ENCODE assay signal across 1 cellular context in the genomic region with DNA sequence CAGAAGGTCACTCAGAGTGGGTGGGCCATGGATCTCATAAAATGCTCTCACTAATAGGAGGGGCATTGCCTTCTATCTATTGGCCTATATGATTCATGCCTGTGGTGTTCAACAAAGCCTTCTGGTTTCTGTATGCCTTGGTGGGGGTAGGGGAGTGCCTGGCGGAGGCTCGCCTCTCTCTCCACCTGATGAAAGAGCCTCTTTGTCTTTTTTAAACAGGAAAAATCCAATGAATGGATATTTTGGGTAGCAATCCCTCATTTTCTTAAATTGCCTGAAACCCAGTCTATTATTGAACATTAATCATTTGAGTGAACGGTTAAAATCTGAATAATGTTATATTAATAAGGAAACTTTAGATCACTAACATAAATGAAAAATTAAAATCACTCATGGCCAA.
TF ChIP-seq lines count a peak whose summit lies in the region.

No MANE protein-coding gene starts in this region.

TF ChIP-seq in HepG2, 621 proteins besides CTCF, POLR2A, EP300 and RAD21 (continued from another document and continues in another):
- TF ChIP-seq, protein P1, sequence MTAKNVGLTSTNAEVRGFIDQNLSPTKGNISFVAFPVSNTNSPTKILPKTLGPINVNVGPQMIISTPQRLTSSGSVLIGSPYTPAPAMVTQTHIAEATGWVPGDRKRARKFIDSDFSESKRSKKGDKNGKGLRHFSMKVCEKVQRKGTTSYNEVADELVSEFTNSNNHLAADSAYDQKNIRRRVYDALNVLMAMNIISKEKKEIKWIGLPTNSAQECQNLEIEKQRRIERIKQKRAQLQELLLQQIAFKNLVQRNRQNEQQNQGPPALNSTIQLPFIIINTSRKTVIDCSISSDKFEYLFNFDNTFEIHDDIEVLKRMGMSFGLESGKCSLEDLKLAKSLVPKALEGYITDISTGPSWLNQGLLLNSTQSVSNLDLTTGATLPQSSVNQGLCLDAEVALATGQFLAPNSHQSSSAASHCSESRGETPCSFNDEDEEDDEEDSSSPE (CRISPR knock-in tag; IDR thresholded peaks at IDR 0.05), result no peak
- no peak for TF ChIP-seq ZBTB8A (CRISPR knock-in tag; IDR thresholded peaks at IDR 0.05; ENCODE audit: borderline replicate concordance, low read depth)
- TF ChIP-seq ZKSCAN8 (CRISPR knock-in tag; IDR thresholded peaks at IDR 0.05; ENCODE audit: borderline replicate concordance), result peak; percentile 76; the same call in 1 of the 2 replicates
- peak; percentile 51; the same call in 1 of the 2 replicates for TF ChIP-seq THAP11 (CRISPR knock-in tag; IDR thresholded peaks at IDR 0.05)
- peak; percentile 83; the same call in 1 of the 2 replicates for TF ChIP-seq SOX5 (CRISPR knock-in tag; IDR thresholded peaks at IDR 0.05; ENCODE audit: borderline replicate concordance)
- peak; percentile 27; the same call in 1 of the 2 replicates for TF ChIP-seq JUN (CRISPR knock-in tag; IDR thresholded peaks at IDR 0.05)
- peak in 1 of 2 experiments; percentile 44; a peak in 1 of 4 replicates for TF ChIP-seq HMGXB4 (CRISPR knock-in tag; IDR thresholded peaks at IDR 0.05; ENCODE audit: borderline replicate concordance in 1 of 2, low read depth in 1 of 2)
- TF ChIP-seq ZNF678 (CRISPR knock-in tag; IDR thresholded peaks at IDR 0.05), result no peak
- TF ChIP-seq MAZ (IDR thresholded peaks at IDR 0.05; ENCODE audit: borderline replicate concordance, low read depth, low read length), result 0 out of 2 replicates have a peak, but pooled peaks have one; percentile 33
- TF ChIP-seq MAZ (CRISPR knock-in tag; IDR thresholded peaks at IDR 0.05; ENCODE audit: low read depth), result no peak
- TF ChIP-seq ERF (CRISPR knock-in tag; IDR thresholded peaks at IDR 0.05), result no peak
- TF ChIP-seq, protein P2, sequence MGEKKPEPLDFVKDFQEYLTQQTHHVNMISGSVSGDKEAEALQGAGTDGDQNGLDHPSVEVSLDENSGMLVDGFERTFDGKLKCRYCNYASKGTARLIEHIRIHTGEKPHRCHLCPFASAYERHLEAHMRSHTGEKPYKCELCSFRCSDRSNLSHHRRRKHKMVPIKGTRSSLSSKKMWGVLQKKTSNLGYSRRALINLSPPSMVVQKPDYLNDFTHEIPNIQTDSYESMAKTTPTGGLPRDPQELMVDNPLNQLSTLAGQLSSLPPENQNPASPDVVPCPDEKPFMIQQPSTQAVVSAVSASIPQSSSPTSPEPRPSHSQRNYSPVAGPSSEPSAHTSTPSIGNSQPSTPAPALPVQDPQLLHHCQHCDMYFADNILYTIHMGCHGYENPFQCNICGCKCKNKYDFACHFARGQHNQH (CRISPR knock-in tag; IDR thresholded peaks at IDR 0.05), result 0 out of 2 replicates have a peak, but pooled peaks have one; percentile 51
- TF ChIP-seq NFYB (CRISPR knock-in tag; IDR thresholded peaks at IDR 0.05), result no peak
- TF ChIP-seq HNF4A (CRISPR knock-in tag; IDR thresholded peaks at IDR 0.05), result peak; percentile 9; the same call in 1 of the 2 replicates
- TF ChIP-seq RCOR2 (CRISPR knock-in tag; IDR thresholded peaks at IDR 0.05), result peak; percentile 65; the same call in 1 of the 2 replicates
- TF ChIP-seq KAT8 (CRISPR knock-in tag; IDR thresholded peaks at IDR 0.05), result peak; percentile 49; the same call in 1 of the 2 replicates
- TF ChIP-seq NR2F6 (IDR thresholded peaks at IDR 0.05), result peak; percentile 27; the same call in 1 of the 2 replicates
- peak; percentile 62 for TF ChIP-seq NR2F6 (CRISPR knock-in tag; IDR thresholded peaks at IDR 0.05)
- TF ChIP-seq ZNF619 (CRISPR knock-in tag; IDR thresholded peaks at IDR 0.05), result no peak
- 0 out of 2 replicates have a peak, but pooled peaks have one; percentile 30 for TF ChIP-seq HDAC1 (CRISPR knock-in tag; IDR thresholded peaks at IDR 0.05)
- TF ChIP-seq ARID5B (CRISPR knock-in tag; IDR thresholded peaks at IDR 0.05), result peak; percentile 88
- TF ChIP-seq HMG20A (CRISPR knock-in tag; IDR thresholded peaks at IDR 0.05; ENCODE audit: borderline replicate concordance), result peak; percentile 69; the same call in 1 of the 2 replicates
- TF ChIP-seq, protein P3, sequence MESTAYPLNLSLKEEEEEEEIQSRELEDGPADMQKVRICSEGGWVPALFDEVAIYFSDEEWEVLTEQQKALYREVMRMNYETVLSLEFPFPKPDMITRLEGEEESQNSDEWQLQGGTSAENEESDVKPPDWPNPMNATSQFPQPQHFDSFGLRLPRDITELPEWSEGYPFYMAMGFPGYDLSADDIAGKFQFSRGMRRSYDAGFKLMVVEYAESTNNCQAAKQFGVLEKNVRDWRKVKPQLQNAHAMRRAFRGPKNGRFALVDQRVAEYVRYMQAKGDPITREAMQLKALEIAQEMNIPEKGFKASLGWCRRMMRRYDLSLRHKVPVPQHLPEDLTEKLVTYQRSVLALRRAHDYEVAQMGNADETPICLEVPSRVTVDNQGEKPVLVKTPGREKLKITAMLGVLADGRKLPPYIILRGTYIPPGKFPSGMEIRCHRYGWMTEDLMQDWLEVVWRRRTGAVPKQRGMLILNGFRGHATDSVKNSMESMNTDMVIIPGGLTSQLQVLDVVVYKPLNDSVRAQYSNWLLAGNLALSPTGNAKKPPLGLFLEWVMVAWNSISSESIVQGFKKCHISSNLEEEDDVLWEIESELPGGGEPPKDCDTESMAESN (CRISPR knock-in tag; conservative IDR thresholded peaks at IDR 0.05), result no peak
- TF ChIP-seq IRF1 (CRISPR knock-in tag; IDR thresholded peaks at IDR 0.05; ENCODE audit: low read depth), result no peak
- TF ChIP-seq ZFP1 (CRISPR knock-in tag; IDR thresholded peaks at IDR 0.05), result no peak
- TF ChIP-seq, protein P4, sequence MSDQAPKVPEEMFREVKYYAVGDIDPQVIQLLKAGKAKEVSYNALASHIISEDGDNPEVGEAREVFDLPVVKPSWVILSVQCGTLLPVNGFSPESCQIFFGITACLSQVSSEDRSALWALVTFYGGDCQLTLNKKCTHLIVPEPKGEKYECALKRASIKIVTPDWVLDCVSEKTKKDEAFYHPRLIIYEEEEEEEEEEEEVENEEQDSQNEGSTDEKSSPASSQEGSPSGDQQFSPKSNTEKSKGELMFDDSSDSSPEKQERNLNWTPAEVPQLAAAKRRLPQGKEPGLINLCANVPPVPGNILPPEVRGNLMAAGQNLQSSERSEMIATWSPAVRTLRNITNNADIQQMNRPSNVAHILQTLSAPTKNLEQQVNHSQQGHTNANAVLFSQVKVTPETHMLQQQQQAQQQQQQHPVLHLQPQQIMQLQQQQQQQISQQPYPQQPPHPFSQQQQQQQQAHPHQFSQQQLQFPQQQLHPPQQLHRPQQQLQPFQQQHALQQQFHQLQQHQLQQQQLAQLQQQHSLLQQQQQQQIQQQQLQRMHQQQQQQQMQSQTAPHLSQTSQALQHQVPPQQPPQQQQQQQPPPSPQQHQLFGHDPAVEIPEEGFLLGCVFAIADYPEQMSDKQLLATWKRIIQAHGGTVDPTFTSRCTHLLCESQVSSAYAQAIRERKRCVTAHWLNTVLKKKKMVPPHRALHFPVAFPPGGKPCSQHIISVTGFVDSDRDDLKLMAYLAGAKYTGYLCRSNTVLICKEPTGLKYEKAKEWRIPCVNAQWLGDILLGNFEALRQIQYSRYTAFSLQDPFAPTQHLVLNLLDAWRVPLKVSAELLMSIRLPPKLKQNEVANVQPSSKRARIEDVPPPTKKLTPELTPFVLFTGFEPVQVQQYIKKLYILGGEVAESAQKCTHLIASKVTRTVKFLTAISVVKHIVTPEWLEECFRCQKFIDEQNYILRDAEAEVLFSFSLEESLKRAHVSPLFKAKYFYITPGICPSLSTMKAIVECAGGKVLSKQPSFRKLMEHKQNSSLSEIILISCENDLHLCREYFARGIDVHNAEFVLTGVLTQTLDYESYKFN (CRISPR knock-in tag; conservative IDR thresholded peaks at IDR 0.05), result peak; percentile 40; the same call in 1 of the 2 replicates
- TF ChIP-seq SMAD3 (CRISPR knock-in tag; IDR thresholded peaks at IDR 0.05), result peak; percentile 51; the same call in 1 of the 2 replicates
- peak; percentile 67 for TF ChIP-seq RXRB (CRISPR knock-in tag; IDR thresholded peaks at IDR 0.05; ENCODE audit: borderline replicate concordance)
- TF ChIP-seq, protein P5, sequence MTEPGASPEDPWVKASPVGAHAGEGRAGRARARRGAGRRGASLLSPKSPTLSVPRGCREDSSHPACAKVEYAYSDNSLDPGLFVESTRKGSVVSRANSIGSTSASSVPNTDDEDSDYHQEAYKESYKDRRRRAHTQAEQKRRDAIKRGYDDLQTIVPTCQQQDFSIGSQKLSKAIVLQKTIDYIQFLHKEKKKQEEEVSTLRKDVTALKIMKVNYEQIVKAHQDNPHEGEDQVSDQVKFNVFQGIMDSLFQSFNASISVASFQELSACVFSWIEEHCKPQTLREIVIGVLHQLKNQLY (CRISPR knock-in tag; IDR thresholded peaks at IDR 0.05), result 0 out of 2 replicates have a peak, but pooled peaks have one; percentile 25
- peak; percentile 76; the same call in 1 of the 2 replicates for TF ChIP-seq FOSL1 (CRISPR knock-in tag; IDR thresholded peaks at IDR 0.05; ENCODE audit: borderline replicate concordance)
- no peak for TF ChIP-seq MEIS2 (CRISPR knock-in tag; IDR thresholded peaks at IDR 0.05)
- 0 out of 2 replicates have a peak, but pooled peaks have one; percentile 47 for TF ChIP-seq IRF2 (CRISPR knock-in tag; IDR thresholded peaks at IDR 0.05)
- TF ChIP-seq SOX6 (IDR thresholded peaks at IDR 0.05), result no peak
- peak; percentile 90 for TF ChIP-seq SOX6 (CRISPR knock-in tag; IDR thresholded peaks at IDR 0.05)
- no peak for TF ChIP-seq ZC3H4 (CRISPR knock-in tag; IDR thresholded peaks at IDR 0.05; ENCODE audit: borderline replicate concordance)
- peak; percentile 50; the same call in 1 of the 2 replicates for TF ChIP-seq CHD4 (IDR thresholded peaks at IDR 0.05; ENCODE audit: borderline replicate concordance, low read length)
- no peak for TF ChIP-seq SNAI1 (CRISPR knock-in tag; IDR thresholded peaks at IDR 0.05; ENCODE audit: borderline replicate concordance)
- no peak for TF ChIP-seq ZFYVE20 (CRISPR knock-in tag; IDR thresholded peaks at IDR 0.05; ENCODE audit: borderline replicate concordance, low read depth)
- no peak for TF ChIP-seq FOXP1 (IDR thresholded peaks at IDR 0.05)
- peak; percentile 53; the same call in 1 of the 2 replicates for TF ChIP-seq FOXP1 (CRISPR knock-in tag; IDR thresholded peaks at IDR 0.05)
- no peak for TF ChIP-seq DR1 (CRISPR knock-in tag; IDR thresholded peaks at IDR 0.05)
- TF ChIP-seq, protein P6, sequence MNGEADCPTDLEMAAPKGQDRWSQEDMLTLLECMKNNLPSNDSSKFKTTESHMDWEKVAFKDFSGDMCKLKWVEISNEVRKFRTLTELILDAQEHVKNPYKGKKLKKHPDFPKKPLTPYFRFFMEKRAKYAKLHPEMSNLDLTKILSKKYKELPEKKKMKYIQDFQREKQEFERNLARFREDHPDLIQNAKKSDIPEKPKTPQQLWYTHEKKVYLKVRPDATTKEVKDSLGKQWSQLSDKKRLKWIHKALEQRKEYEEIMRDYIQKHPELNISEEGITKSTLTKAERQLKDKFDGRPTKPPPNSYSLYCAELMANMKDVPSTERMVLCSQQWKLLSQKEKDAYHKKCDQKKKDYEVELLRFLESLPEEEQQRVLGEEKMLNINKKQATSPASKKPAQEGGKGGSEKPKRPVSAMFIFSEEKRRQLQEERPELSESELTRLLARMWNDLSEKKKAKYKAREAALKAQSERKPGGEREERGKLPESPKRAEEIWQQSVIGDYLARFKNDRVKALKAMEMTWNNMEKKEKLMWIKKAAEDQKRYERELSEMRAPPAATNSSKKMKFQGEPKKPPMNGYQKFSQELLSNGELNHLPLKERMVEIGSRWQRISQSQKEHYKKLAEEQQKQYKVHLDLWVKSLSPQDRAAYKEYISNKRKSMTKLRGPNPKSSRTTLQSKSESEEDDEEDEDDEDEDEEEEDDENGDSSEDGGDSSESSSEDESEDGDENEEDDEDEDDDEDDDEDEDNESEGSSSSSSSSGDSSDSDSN (CRISPR knock-in tag; IDR thresholded peaks at IDR 0.05), result no peak
- no peak for TF ChIP-seq CC2D1A (CRISPR knock-in tag; IDR thresholded peaks at IDR 0.05)
